Comparison of ENCODE assay signal across 16 cellular contexts in genomic region chr19:46605356-46605821, GRCh38. TPM values are rescaled to one million over a fixed set of nuclear protein-coding genes. Genes with fewer than 3 reads are reported as not detected.
A peak's percentile ranks its signal among the peaks of the same experiment; 100 is the strongest.
DNase-seq lines count a peak whose midpoint lies in the region; ATAC-seq and TF ChIP-seq lines count a peak whose summit lies in the region.
"Had no signal": no experiment of that assay in that cellular context is flagged by ENCODE, and none has a peak within 500 bp of the region (broad histone marks: within the 10 kb centered on the region; RNA-seq: fewer than 3 reads in every experiment).

No MANE protein-coding gene starts in this region.

- H3K27me3 Mint-ChIP-seq in activated naive CD4-positive, alpha-beta T cell treated with anti-CD3 and anti-CD28 coated beads for 36 hours (ENCODE audit: low read depth) = no peaks in the 10 kb centered on the region
- H3K27me3 Mint-ChIP-seq: progenitor cell of endocrine pancreas had no signal

- no peaks in the 10 kb centered on the region for H3K9me3 ChIP-seq in sigmoid colon
- H3K9me3 ChIP-seq in HAP-1 = no peaks in the 10 kb centered on the region

- TF ChIP-seq EP300 in sigmoid colon (IDR thresholded peaks at IDR 0.05) = no peak

- H3K4me3 ChIP-seq in sigmoid colon (peak overlapping the region in 1 of 4 donors; percentile 5), HAP-1 (no peak overlapping the region)
- H3K4me3 ChIP-seq: PC-9 had no signal

- POLR2A ChIA-PET in RWPE1 (lab: Yijun Ruan, JAX; ENCODE audit: low non-redundant PET) = interaction anchor here (0.6 kb wide), 1 partner anchor 182 kb away, joined by 3 read pairs; no protein-coding TSS in a partner anchor

- no peak overlapping the region for H3K4me3 Mint-ChIP-seq in activated naive CD4-positive, alpha-beta T cell treated with anti-CD3 and anti-CD28 coated beads for 36 hours

- DNase-seq in D341Med (ENCODE audit: low spot score) (peak; percentile 15), RWPE1 (ENCODE audit: low spot score) (no peak), left cardiac atrium (peak; percentile 23), sigmoid colon (peak; percentile 54), EL (no peak), HAP-1 (ENCODE audit: low spot score in 2 of 2) (no peak)
- DNase-seq in stimulated activated naive CD4-positive, alpha-beta T cell (lab: John Stamatoyannopoulos, UW) = no peak
- no peak for DNase-seq in activated naive CD4-positive, alpha-beta T cell treated with anti-CD3 and anti-CD28 coated beads for 36 hours
- DNase-seq: activated CD4-positive, alpha-beta T cell treated with anti-CD3 and anti-CD28 coated beads, Interleukin-2, amount 50 U/mL, for 1 hour; activated gamma-delta T cell treated with Interleukin-2 at 50 U/mL for 16 hours; central memory CD4-positive, alpha-beta T cell; GDM1; NCI-H1105; NCI-H446; PC-9 had no signal

- intact Hi-C loops in left cardiac atrium (cut with DNase I) (no loop called here), sigmoid colon (cut with DNase I) (loop anchor here (10.0 kb wide), 1 partner anchor 249 kb away; the partner anchor contains the start of gene AP2S1)
- intact Hi-C loops in activated naive CD4-positive, alpha-beta T cell treated with anti-CD3 and anti-CD28 coated beads for 36 hours (cut with micrococcal nuclease) = no loop called here

- ATAC-seq in left cardiac atrium = no peak

- no peak for TF ChIP-seq POLR2A in sigmoid colon (IDR thresholded peaks at IDR 0.05)

- TF ChIP-seq CTCF in RWPE1 (conservative IDR thresholded peaks at IDR 0.05; ENCODE audit: low read depth) (no peak), sigmoid colon (IDR thresholded peaks at IDR 0.05) (no peak)

- H3K27me3 ChIP-seq in sigmoid colon (no peaks in the 10 kb centered on the region), HAP-1 (ENCODE audit: low read depth) (no peaks in the 10 kb centered on the region)

- CTCF ChIA-PET in RWPE1 (lab: Yijun Ruan, JAX) = interaction anchor here (0.7 to 1.1 kb wide), 2 partner anchors 9 to 57 kb away, joined by 3 to 4 read pairs; no protein-coding TSS in a partner anchor
- CTCF ChIA-PET in activated naive CD4-positive, alpha-beta T cell treated with anti-CD3 and anti-CD28 coated beads for 36 hours (lab: Charles Lee) = interaction anchor here (0.6 to 1.5 kb wide), 5 partner anchors 9 to 149 kb away, joined by 3 to 4 read pairs (median 3); partner anchors contain the start of gene DACT3

- H3K4me1 ChIP-seq in sigmoid colon (peaks cover 0 to 42% (median 42%) of the 10 kb centered on the region in 4 donors), HAP-1 (peaks cover 11% of the 10 kb centered on the region)

- H3K27ac ChIP-seq in RWPE1 (peak overlapping the region; percentile 38), sigmoid colon (peak overlapping the region in 3 of 4 donors; percentile 61 to 95 (median 95))
- H3K27ac ChIP-seq: PC-9 had no signal

- H3K36me3 Mint-ChIP-seq in activated naive CD4-positive, alpha-beta T cell treated with anti-CD3 and anti-CD28 coated beads for 36 hours (ENCODE audit: low read depth) = peaks cover 48% of the 10 kb centered on the region

- WGBS in sigmoid colon, 2 donors = 86 to 91% methylated on average over 16 of the region's 16 CpGs

- H3K36me3 ChIP-seq in sigmoid colon (peaks cover 26 to 48% (median 45%) of the 10 kb centered on the region in 4 donors), HAP-1 (replicated peaks) (peaks cover 62% of the 10 kb centered on the region)

- H3K9me3 Mint-ChIP-seq in activated naive CD4-positive, alpha-beta T cell treated with anti-CD3 and anti-CD28 coated beads for 36 hours = no peaks in the 10 kb centered on the region

- H3K27ac Mint-ChIP-seq in activated naive CD4-positive, alpha-beta T cell treated with anti-CD3 and anti-CD28 coated beads for 36 hours = no peak overlapping the region
- H3K27ac Mint-ChIP-seq: progenitor cell of endocrine pancreas had no signal

- in situ Hi-C loops in HAP-1 (cut with MboI; ENCODE audit: low sequenced_read_pairs) = no loop called here

- H3K4me1 Mint-ChIP-seq in activated naive CD4-positive, alpha-beta T cell treated with anti-CD3 and anti-CD28 coated beads for 36 hours (ENCODE audit: low read depth) = peaks cover 53% of the 10 kb centered on the region

RNA-seq across cellular contexts. Expression of gene CALM3, which starts 4.3 kb away (rescaled TPM):
- total RNA-seq in left cardiac atrium (100 to 1,000 TPM; 229 to 241 TPM), sigmoid colon (100 to 1,000 TPM; 127 to 183 (median 159) TPM)
- 100 to 1,000 TPM; 210 to 375 (median 281) TPM for polyA plus RNA-seq in sigmoid colon
- 100 to 1,000 TPM; 482 to 500 TPM for total RNA-seq in activated naive CD4-positive, alpha-beta T cell treated with anti-CD3 and anti-CD28 coated beads for 36 hours

RNA-seq across cellular contexts. Expression of gene PTGIR, which starts 19.5 kb away (rescaled TPM):
- total RNA-seq in left cardiac atrium (10 to 100 TPM in 1 of 2 donors, 1 to 10 TPM in 1; 5.5 to 14.8 TPM), sigmoid colon (1 to 10 TPM; 2.0 to 5.8 (median 3.5) TPM)
- polyA plus RNA-seq in sigmoid colon = 1 to 10 TPM in 1 of 3 donors, under 1 TPM in 1, not detected in 1; 0.60 to 4.4 TPM
- 10 to 100 TPM; 16.3 to 17.2 TPM for total RNA-seq in activated naive CD4-positive, alpha-beta T cell treated with anti-CD3 and anti-CD28 coated beads for 36 hours
- total RNA-seq: progenitor cell of endocrine pancreas had no signal

RNA-seq across cellular contexts. Expression of gene GNG8, which starts 30.6 kb away (rescaled TPM):
- total RNA-seq in left cardiac atrium = 1 to 10 TPM in 1 of 2 donors, not detected in 1; 5.2 TPM
- not detected for total RNA-seq in sigmoid colon
- polyA plus RNA-seq in sigmoid colon = not detected
- total RNA-seq in activated naive CD4-positive, alpha-beta T cell treated with anti-CD3 and anti-CD28 coated beads for 36 hours = 1 to 10 TPM; 7.1 to 8.1 TPM
- total RNA-seq: PC-9, progenitor cell of endocrine pancreas had no signal

RNA-seq across cellular contexts. Expression of gene DACT3, which starts 55.6 kb away (rescaled TPM):
- total RNA-seq in left cardiac atrium (10 to 100 TPM; 15.1 to 15.4 TPM), sigmoid colon (10 to 100 TPM; 23.7 to 87.2 (median 48.6) TPM)
- 1 to 10 TPM in 2 of 3 donors, under 1 TPM in 1; 0.46 to 2.9 (median 1.8) TPM for polyA plus RNA-seq in sigmoid colon
- total RNA-seq in activated naive CD4-positive, alpha-beta T cell treated with anti-CD3 and anti-CD28 coated beads for 36 hours = 1 to 10 TPM; 2.4 to 3.0 TPM

Comparison
In these comparisons a context has a peak if more than half of its experiments do, and no peak if none do; other contexts are left out.
1. DNase-seq: peak in D341Med (single experiment), left cardiac atrium (single experiment) and sigmoid colon (single experiment); none in RWPE1 (single experiment), stimulated activated naive CD4-positive, alpha-beta T cell (0 of 6), EL (single experiment), HAP-1 (0 of 2) and activated naive CD4-positive, alpha-beta T cell treated with anti-CD3 and anti-CD28 coated beads for 36 hours (single experiment).